Comparison of ENCODE assay signal across 3 cellular contexts in genomic region chr11:64799925-64800632, GRCh38.
TF ChIP-seq lines count a peak whose summit lies in the region.

No MANE protein-coding gene starts in this region.

TF ChIP-seq in SK-N-SH, 30 proteins besides CTCF, POLR2A, EP300 and RAD21:
- no peak for TF ChIP-seq RFX5 (IDR thresholded peaks at IDR 0.05; ENCODE audit: low read length)
- TF ChIP-seq FOXM1 (IDR thresholded peaks at IDR 0.05; ENCODE audit: low read depth) = no peak
- TF ChIP-seq, protein P1, sequence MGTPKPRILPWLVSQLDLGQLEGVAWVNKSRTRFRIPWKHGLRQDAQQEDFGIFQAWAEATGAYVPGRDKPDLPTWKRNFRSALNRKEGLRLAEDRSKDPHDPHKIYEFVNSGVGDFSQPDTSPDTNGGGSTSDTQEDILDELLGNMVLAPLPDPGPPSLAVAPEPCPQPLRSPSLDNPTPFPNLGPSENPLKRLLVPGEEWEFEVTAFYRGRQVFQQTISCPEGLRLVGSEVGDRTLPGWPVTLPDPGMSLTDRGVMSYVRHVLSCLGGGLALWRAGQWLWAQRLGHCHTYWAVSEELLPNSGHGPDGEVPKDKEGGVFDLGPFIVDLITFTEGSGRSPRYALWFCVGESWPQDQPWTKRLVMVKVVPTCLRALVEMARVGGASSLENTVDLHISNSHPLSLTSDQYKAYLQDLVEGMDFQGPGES (IDR thresholded peaks at IDR 0.05; ENCODE audit: low read depth, low read length) = no peak
- TF ChIP-seq ZBTB33 (IDR thresholded peaks at IDR 0.05; ENCODE audit: borderline replicate concordance, low read depth) = no peak
- no peak for TF ChIP-seq EZH2phosphoT487 (IDR thresholded peaks at IDR 0.05; ENCODE audit: borderline replicate concordance, low read depth)
- TF ChIP-seq MAX (IDR thresholded peaks at IDR 0.05; ENCODE audit: low read depth) = no peak
- no peak for TF ChIP-seq TCF12 (IDR thresholded peaks at IDR 0.05)
- TF ChIP-seq, protein P2, sequence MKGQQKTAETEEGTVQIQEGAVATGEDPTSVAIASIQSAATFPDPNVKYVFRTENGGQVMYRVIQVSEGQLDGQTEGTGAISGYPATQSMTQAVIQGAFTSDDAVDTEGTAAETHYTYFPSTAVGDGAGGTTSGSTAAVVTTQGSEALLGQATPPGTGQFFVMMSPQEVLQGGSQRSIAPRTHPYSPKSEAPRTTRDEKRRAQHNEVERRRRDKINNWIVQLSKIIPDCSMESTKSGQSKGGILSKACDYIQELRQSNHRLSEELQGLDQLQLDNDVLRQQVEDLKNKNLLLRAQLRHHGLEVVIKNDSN (IDR thresholded peaks at IDR 0.05; ENCODE audit: borderline replicate concordance, low read depth) = no peak
- no peak for TF ChIP-seq FOSL2 (IDR thresholded peaks at IDR 0.05; ENCODE audit: borderline replicate concordance, low read depth)

TF ChIP-seq in SK-N-SH treated with all-trans-retinoic acid at 6 μM for 48 hours, 23 proteins besides CTCF, POLR2A, EP300 and RAD21:
- TF ChIP-seq CREB5 (CRISPR knock-in tag; IDR thresholded peaks at IDR 0.05; ENCODE audit: low read depth) (no peak), RARB (CRISPR knock-in tag; IDR thresholded peaks at IDR 0.05) (no peak), SNAI2 (CRISPR knock-in tag; IDR thresholded peaks at IDR 0.05) (no peak), TCF4 (CRISPR knock-in tag; IDR thresholded peaks at IDR 0.05; ENCODE audit: borderline replicate concordance) (no peak), ZNF8 (CRISPR knock-in tag; IDR thresholded peaks at IDR 0.05) (no peak), GLIS3 (CRISPR knock-in tag; IDR thresholded peaks at IDR 0.05) (no peak), ISL1 (CRISPR knock-in tag; IDR thresholded peaks at IDR 0.05) (no peak), PPARA (CRISPR knock-in tag; IDR thresholded peaks at IDR 0.05; ENCODE audit: borderline replicate concordance) (no peak), TOX (CRISPR knock-in tag; IDR thresholded peaks at IDR 0.05; ENCODE audit: borderline replicate concordance) (no peak), OSR1 (CRISPR knock-in tag; IDR thresholded peaks at IDR 0.05) (no peak), PATZ1 (CRISPR knock-in tag; IDR thresholded peaks at IDR 0.05; ENCODE audit: borderline replicate concordance) (no peak)

TF ChIP-seq in K562, 482 proteins besides CTCF, POLR2A, EP300 and RAD21:
- TF ChIP-seq ZNF274 (IDR thresholded peaks at IDR 0.05; ENCODE audit: borderline replicate concordance, low read depth, low read length) = no peak
- TF ChIP-seq ZBTB7A (IDR thresholded peaks at IDR 0.05; ENCODE audit: borderline replicate concordance, control insufficient read depth, low read depth, low read length) = peak; percentile 43
- TF ChIP-seq RREB1 (CRISPR knock-in tag; IDR thresholded peaks at IDR 0.05) = no peak
- no peak for TF ChIP-seq EZH2 (IDR thresholded peaks at IDR 0.05; ENCODE audit: borderline replicate concordance, low read depth, low read length)
- no peak for TF ChIP-seq CTBP1 (IDR thresholded peaks at IDR 0.05; ENCODE audit: borderline replicate concordance)
- TF ChIP-seq, protein P3, sequence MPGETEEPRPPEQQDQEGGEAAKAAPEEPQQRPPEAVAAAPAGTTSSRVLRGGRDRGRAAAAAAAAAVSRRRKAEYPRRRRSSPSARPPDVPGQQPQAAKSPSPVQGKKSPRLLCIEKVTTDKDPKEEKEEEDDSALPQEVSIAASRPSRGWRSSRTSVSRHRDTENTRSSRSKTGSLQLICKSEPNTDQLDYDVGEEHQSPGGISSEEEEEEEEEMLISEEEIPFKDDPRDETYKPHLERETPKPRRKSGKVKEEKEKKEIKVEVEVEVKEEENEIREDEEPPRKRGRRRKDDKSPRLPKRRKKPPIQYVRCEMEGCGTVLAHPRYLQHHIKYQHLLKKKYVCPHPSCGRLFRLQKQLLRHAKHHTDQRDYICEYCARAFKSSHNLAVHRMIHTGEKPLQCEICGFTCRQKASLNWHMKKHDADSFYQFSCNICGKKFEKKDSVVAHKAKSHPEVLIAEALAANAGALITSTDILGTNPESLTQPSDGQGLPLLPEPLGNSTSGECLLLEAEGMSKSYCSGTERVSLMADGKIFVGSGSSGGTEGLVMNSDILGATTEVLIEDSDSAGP (CRISPR knock-in tag; IDR thresholded peaks at IDR 0.05) = peak; percentile 76
- TF ChIP-seq, protein P4, sequence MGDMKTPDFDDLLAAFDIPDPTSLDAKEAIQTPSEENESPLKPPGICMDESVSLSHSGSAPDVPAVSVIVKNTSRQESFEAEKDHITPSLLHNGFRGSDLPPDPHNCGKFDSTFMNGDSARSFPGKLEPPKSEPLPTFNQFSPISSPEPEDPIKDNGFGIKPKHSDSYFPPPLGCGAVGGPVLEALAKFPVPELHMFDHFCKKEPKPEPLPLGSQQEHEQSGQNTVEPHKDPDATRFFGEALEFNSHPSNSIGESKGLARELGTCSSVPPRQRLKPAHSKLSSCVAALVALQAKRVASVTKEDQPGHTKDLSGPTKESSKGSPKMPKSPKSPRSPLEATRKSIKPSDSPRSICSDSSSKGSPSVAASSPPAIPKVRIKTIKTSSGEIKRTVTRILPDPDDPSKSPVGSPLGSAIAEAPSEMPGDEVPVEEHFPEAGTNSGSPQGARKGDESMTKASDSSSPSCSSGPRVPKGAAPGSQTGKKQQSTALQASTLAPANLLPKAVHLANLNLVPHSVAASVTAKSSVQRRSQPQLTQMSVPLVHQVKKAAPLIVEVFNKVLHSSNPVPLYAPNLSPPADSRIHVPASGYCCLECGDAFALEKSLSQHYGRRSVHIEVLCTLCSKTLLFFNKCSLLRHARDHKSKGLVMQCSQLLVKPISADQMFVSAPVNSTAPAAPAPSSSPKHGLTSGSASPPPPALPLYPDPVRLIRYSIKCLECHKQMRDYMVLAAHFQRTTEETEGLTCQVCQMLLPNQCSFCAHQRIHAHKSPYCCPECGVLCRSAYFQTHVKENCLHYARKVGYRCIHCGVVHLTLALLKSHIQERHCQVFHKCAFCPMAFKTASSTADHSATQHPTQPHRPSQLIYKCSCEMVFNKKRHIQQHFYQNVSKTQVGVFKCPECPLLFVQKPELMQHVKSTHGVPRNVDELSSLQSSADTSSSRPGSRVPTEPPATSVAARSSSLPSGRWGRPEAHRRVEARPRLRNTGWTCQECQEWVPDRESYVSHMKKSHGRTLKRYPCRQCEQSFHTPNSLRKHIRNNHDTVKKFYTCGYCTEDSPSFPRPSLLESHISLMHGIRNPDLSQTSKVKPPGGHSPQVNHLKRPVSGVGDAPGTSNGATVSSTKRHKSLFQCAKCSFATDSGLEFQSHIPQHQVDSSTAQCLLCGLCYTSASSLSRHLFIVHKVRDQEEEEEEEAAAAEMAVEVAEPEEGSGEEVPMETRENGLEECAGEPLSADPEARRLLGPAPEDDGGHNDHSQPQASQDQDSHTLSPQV (IDR thresholded peaks at IDR 0.05) = no peak
- TF ChIP-seq, protein P5, sequence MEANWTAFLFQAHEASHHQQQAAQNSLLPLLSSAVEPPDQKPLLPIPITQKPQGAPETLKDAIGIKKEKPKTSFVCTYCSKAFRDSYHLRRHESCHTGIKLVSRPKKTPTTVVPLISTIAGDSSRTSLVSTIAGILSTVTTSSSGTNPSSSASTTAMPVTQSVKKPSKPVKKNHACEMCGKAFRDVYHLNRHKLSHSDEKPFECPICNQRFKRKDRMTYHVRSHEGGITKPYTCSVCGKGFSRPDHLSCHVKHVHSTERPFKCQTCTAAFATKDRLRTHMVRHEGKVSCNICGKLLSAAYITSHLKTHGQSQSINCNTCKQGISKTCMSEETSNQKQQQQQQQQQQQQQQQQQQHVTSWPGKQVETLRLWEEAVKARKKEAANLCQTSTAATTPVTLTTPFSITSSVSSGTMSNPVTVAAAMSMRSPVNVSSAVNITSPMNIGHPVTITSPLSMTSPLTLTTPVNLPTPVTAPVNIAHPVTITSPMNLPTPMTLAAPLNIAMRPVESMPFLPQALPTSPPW (CRISPR knock-in tag; IDR thresholded peaks at IDR 0.05) = no peak
- TF ChIP-seq ZKSCAN1 (IDR thresholded peaks at IDR 0.05; ENCODE audit: low read depth, low read length) = no peak
- TF ChIP-seq MTF1 (CRISPR knock-in tag; IDR thresholded peaks at IDR 0.05; ENCODE audit: borderline replicate concordance) = no peak
- TF ChIP-seq POLR2H (tag; IDR thresholded peaks at IDR 0.05; ENCODE audit: low read depth) = no peak
- no peak for TF ChIP-seq ZNF124 (CRISPR knock-in tag; IDR thresholded peaks at IDR 0.05)
- no peak for TF ChIP-seq CBFA2T2 (conservative IDR thresholded peaks at IDR 0.05)
- TF ChIP-seq NFIC (IDR thresholded peaks at IDR 0.05) = peak; percentile 97
- TF ChIP-seq NCOA2 (IDR thresholded peaks at IDR 0.05; ENCODE audit: partially characterized antibody in 2 of 2) = no peak
- peak; percentile 59 for TF ChIP-seq CEBPB (tag; IDR thresholded peaks at IDR 0.05)
TF ChIP-seq in K562: peak in this region for 4.
